6 cellular contexts compared by ENCODE assay signal in the genomic region with DNA sequence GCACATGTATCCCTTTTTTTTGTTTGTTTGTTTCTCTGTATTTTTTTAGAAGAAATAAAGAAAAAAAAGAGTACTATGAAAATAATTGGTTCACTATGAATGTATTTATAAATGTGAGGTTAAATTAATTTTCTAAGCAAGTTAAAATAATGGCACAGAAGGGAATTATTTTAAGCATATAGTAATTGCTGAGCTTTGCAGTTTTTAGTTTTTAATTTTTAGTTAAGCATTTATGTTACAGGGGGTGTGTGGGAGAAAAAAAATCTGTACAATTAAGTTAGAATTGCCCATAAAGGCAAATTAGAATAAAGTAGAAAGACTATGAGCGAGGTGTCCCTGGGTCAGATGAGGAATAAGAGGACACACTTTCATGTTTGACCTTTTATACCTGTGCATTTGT.
"Had no signal": no experiment of that assay in that cellular context is flagged by ENCODE, and none has a peak within 500 bp of the region (broad histone marks: within the 10 kb centered on the region; RNA-seq: fewer than 3 reads in every experiment).

No MANE protein-coding gene starts in this region.

- ATAC-seq: GM23338 had no signal

- H3K9ac ChIP-seq: KMS-11 had no signal

- H3K27ac ChIP-seq: KMS-11 had no signal

- FAIRE-seq: H1 had no signal

- H3K4me2 ChIP-seq: GM23338, KMS-11 had no signal

- DNase-seq: H9, HCEC 1CT, KBM-7 had no signal

- H2AFZ ChIP-seq: GM23338 had no signal

- H3K4me3 ChIP-seq: GM23338 had no signal
